ENCODE assay signal across 9 cellular contexts in genomic region chr14:101235042-101235871, GRCh38.
DNase-seq lines count a peak whose midpoint lies in the region; ATAC-seq, FAIRE-seq and TF ChIP-seq lines count a peak whose summit lies in the region.
"Had no signal": no experiment of that assay in that cellular context is flagged by ENCODE, and none has a peak within 500 bp of the region (broad histone marks: within the 10 kb centered on the region; RNA-seq: fewer than 3 reads in every experiment).

No MANE protein-coding gene starts in this region.

- H3K9me3 ChIP-seq in NT2/D1 (ENCODE audit: insufficient read depth, low read length) (no peaks in the 10 kb centered on the region), tibial artery (no peaks in the 10 kb centered on the region)

- no peaks in the 10 kb centered on the region for H3K36me3 ChIP-seq in NT2/D1 (ENCODE audit: insufficient read depth, insufficient read length, low read length)
- H3K36me3 ChIP-seq in tibial artery: no peaks in the 10 kb centered on the region

- H3K27me3 ChIP-seq in NT2/D1 (ENCODE audit: insufficient read depth, insufficient read length) (no peaks in the 10 kb centered on the region), tibial artery (peaks cover 0 to 26% of the 10 kb centered on the region in 2 donors)

- no peak overlapping the region for H3K27ac ChIP-seq in tibial artery

- FAIRE-seq in GM12891 (lab: Jason Lieb, UNC): no peak

- no peak for ATAC-seq in HG03025 (IDR thresholded peaks at IDR 0.05; ENCODE audit: low FRiP score, unreplicated experiment)
- ATAC-seq: naive thymus-derived CD8-positive, alpha-beta T cell had no signal

- intact Hi-C loops in tibial artery (cut with DNase I; ENCODE audit: low total_unique reads): no loop called here

- TF ChIP-seq POLR2A in GM12891 (IDR thresholded peaks at IDR 0.05; ENCODE audit: low read depth, low read length): no peak

- TF ChIP-seq CTCF in choroid plexus epithelial cell (conservative IDR thresholded peaks at IDR 0.05; ENCODE audit: low read depth, low read length) (peak; percentile 86), tibial artery (IDR thresholded peaks at IDR 0.05) (peak; percentile 25 to 39)

- H3K4me3 ChIP-seq in NT2/D1 (ENCODE audit: insufficient read length, low read depth) (no peak overlapping the region), choroid plexus epithelial cell (ENCODE audit: low read depth, low read length) (no peak overlapping the region), tibial artery (no peak overlapping the region)

- DNase-seq in Ammon's horn (ENCODE audit: low spot score) (peak; percentile 43), GM12891 (ENCODE audit: insufficient read length, low spot score) (peak; percentile 65), NT2/D1 (ENCODE audit: low read depth, low spot score) (peak; percentile 22), choroid plexus epithelial cell (ENCODE audit: low read depth) (peak; percentile 67), medulla oblongata (ENCODE audit: extremely low spot score) (peak; percentile 65), tibial artery (peak; percentile 49 to 66), amniotic stem cell (lab: John Stamatoyannopoulos, UW) (no peak)

- H3K4me1 ChIP-seq in NT2/D1 (ENCODE audit: insufficient read depth, insufficient read length) (peaks cover 6% of the 10 kb centered on the region), tibial artery (no peaks in the 10 kb centered on the region)

- H3K9ac ChIP-seq in NT2/D1 (ENCODE audit: insufficient read length, low read depth): no peak overlapping the region

TF ChIP-seq in GM12891, 5 proteins besides CTCF, POLR2A, EP300 and RAD21:
- TF ChIP-seq TAF1 (IDR thresholded peaks at IDR 0.05; ENCODE audit: low read depth, low read length) (no peak), PAX5 (IDR thresholded peaks at IDR 0.05; ENCODE audit: insufficient read depth, low read length, severe bottlenecking) (no peak), SPI1 (IDR thresholded peaks at IDR 0.05; ENCODE audit: low read depth, low read length) (no peak), POLR2AphosphoS5 (IDR thresholded peaks at IDR 0.05; ENCODE audit: low read depth, low read length) (no peak), POU2F2 (IDR thresholded peaks at IDR 0.05; ENCODE audit: low read depth, low read length) (no peak)
